8 cellular contexts compared by ENCODE assay signal in the genomic region with DNA sequence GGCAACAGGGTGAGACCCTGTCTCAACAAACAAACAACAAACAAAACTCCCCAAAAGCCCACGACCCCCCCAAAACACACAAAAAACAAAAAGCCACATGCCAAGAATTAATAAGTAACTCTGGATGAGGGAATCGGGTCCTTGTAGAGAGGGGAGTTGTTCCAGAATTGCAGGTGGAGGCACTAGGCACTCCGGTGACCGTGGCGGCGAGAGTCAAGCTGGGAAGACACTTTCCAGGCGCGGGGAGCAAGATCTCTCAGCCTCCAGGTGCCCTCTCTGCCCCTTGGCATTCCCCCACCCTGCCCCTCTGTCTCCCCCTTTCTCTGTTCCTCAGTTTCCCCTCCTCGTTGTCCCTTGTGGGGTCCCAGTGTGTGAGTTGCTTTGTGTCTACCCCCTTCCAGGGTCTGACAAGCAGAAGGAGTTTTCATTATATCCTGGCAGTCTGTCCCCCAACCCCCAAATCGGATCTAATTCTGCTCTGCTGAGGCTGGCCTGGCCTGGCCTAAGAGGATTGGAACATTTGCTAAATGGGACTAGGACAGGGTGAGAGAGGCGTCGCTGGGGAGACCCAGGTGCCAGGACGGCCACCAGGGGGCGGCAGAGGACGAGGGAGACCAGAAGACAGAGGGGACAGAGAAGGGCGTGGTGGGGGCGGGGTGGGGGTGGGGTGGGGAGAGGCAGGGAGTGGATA. TPM values are rescaled to one million over a fixed set of nuclear protein-coding genes. Genes with fewer than 3 reads are reported as not detected.
A peak's percentile ranks its signal among the peaks of the same experiment; 100 is the strongest.
DNase-seq lines count a peak whose midpoint lies in the region; ATAC-seq and TF ChIP-seq lines count a peak whose summit lies in the region.

No MANE protein-coding gene starts in this region.

- no peak overlapping the region for H2AFZ ChIP-seq in smooth muscle cell (ENCODE audit: low read depth)

- H4K20me1 ChIP-seq in smooth muscle cell (ENCODE audit: low read depth) = no peaks in the 10 kb centered on the region

- DNase-seq in EL (peak; percentile 67), LNCaP clone FGC (ENCODE audit: low read depth) (no peak), T-helper 17 cell (peak; percentile 57 to 75 (median 67)), adipocyte (ENCODE audit: low read depth) (peak; percentile 75), right atrium auricular region (ENCODE audit: low spot score) (no peak), smooth muscle cell (lab: John Stamatoyannopoulos, UW; ENCODE audit: unreplicated experiment) (peak; percentile 59), amniotic stem cell (lab: John Stamatoyannopoulos, UW) (no peak)

- H3K9ac ChIP-seq in adipocyte (ENCODE audit: low read length) (no peak overlapping the region), smooth muscle cell (ENCODE audit: low read depth) (no peak overlapping the region)

- peaks cover 3% of the 10 kb centered on the region for H3K4me1 Mint-ChIP-seq in T-helper 17 cell

- TF ChIP-seq CTCF in LNCaP clone FGC (IDR thresholded peaks at IDR 0.05; ENCODE audit: control insufficient read depth, extremely low read depth, insufficient read depth) (peak; percentile 64), right atrium auricular region (IDR thresholded peaks at IDR 0.05) (peak; percentile 59 to 68), smooth muscle cell (IDR thresholded peaks at IDR 0.05; ENCODE audit: borderline replicate concordance, insufficient read depth, poor library complexity, severe bottlenecking) (peak; percentile 74)

- H3K4me1 ChIP-seq in adipocyte (ENCODE audit: control insufficient read depth, insufficient read depth, low read length) = no peaks in the 10 kb centered on the region
- no peaks in the 10 kb centered on the region for H3K4me1 ChIP-seq in right atrium auricular region
- no peaks in the 10 kb centered on the region for H3K4me1 ChIP-seq in smooth muscle cell (ENCODE audit: low read depth)

- no peaks in the 10 kb centered on the region for H3F3A ChIP-seq in smooth muscle cell (ENCODE audit: low read depth)

- no peaks in the 10 kb centered on the region for H3K36me3 ChIP-seq in adipocyte (ENCODE audit: control insufficient read depth, insufficient read depth, low read length, severe bottlenecking)
- no peaks in the 10 kb centered on the region for H3K36me3 ChIP-seq in right atrium auricular region
- no peaks in the 10 kb centered on the region for H3K36me3 ChIP-seq in smooth muscle cell (ENCODE audit: low read depth)

- H3K27ac Mint-ChIP-seq in T-helper 17 cell = no peak overlapping the region

- H3K27ac ChIP-seq in right atrium auricular region (no peak overlapping the region), smooth muscle cell (ENCODE audit: low read depth) (no peak overlapping the region)

- no peaks in the 10 kb centered on the region for H3K79me2 ChIP-seq in smooth muscle cell (ENCODE audit: low read depth)

- ATAC-seq in T-helper 17 cell (peak; percentile 74), HG02885 (IDR thresholded peaks at IDR 0.05; ENCODE audit: poor library complexity, unreplicated experiment) (no peak)

- H3K27me3 ChIP-seq in adipocyte (replicated peaks; ENCODE audit: control insufficient read depth, insufficient read depth, low read length) = peaks cover 15% of the 10 kb centered on the region
- H3K27me3 ChIP-seq in right atrium auricular region = no peaks in the 10 kb centered on the region
- H3K27me3 ChIP-seq in smooth muscle cell (ENCODE audit: low read depth) = no peaks in the 10 kb centered on the region

- peaks cover 2% of the 10 kb centered on the region for H3K36me3 Mint-ChIP-seq in T-helper 17 cell (ENCODE audit: low read depth)

- H3K9me3 ChIP-seq in T-helper 17 cell (ENCODE audit: control insufficient read depth, low read length, poor library complexity, severe bottlenecking) (no peaks in the 10 kb centered on the region), adipocyte (ENCODE audit: control insufficient read depth, low read length) (no peaks in the 10 kb centered on the region), right atrium auricular region (no peaks in the 10 kb centered on the region), smooth muscle cell (replicated peaks; ENCODE audit: low read depth) (no peaks in the 10 kb centered on the region)

- H3K4me3 ChIP-seq in LNCaP clone FGC (ENCODE audit: low read depth, low read length) (no peak overlapping the region), adipocyte (ENCODE audit: low read length) (no peak overlapping the region), right atrium auricular region (no peak overlapping the region), smooth muscle cell (no peak overlapping the region)

- 39% methylated on average over 17 of the region's 17 CpGs for WGBS in smooth muscle cell (ENCODE audit: low lambda C conversion rate)

- H3K4me2 ChIP-seq in smooth muscle cell = no peak overlapping the region

- no peak overlapping the region for H3K4me3 Mint-ChIP-seq in T-helper 17 cell

- peaks cover 15% of the 10 kb centered on the region for H3K27me3 Mint-ChIP-seq in T-helper 17 cell

RNA-seq across cellular contexts. Expression of a gene that starts 8.3 kb away (rescaled TPM):
- total RNA-seq in T-helper 17 cell (not detected), right atrium auricular region (not detected), smooth muscle cell (not detected in 2 replicates)
- polyA plus RNA-seq in smooth muscle cell = not detected in 2 replicates

RNA-seq across cellular contexts. Expression of a gene that starts 9.1 kb away (rescaled TPM):
- total RNA-seq in T-helper 17 cell = not detected
- total RNA-seq in right atrium auricular region = not detected
- not detected in 2 replicates for total RNA-seq in smooth muscle cell
- polyA plus RNA-seq in smooth muscle cell = not detected in 2 replicates

RNA-seq across cellular contexts. Expression of a gene that starts 34.9 kb away (rescaled TPM):
- total RNA-seq in T-helper 17 cell (100 to 1,000 TPM in 1 of 2 donors, 10 to 100 TPM in 1; 89.5 to 101 TPM), right atrium auricular region (1,000 to 10,000 TPM; 1,458 to 1,507 TPM), smooth muscle cell (415 and 441 TPM in 2 replicates)
- 527 and 558 TPM in 2 replicates for polyA plus RNA-seq in smooth muscle cell

RNA-seq across cellular contexts. Expression of a gene that starts 45.6 kb away (rescaled TPM):
- total RNA-seq in T-helper 17 cell (not detected), right atrium auricular region (not detected), smooth muscle cell (not detected in 2 replicates)
- not detected in 2 replicates for polyA plus RNA-seq in smooth muscle cell

Comparison
In these comparisons a context has a peak if more than half of its experiments do, and no peak if none do; other contexts are left out.
1. DNase-seq: peak in EL (single experiment), T-helper 17 cell (3 of 3), adipocyte (single experiment) and smooth muscle cell (single experiment); none in LNCaP clone FGC (single experiment), right atrium auricular region (single experiment) and amniotic stem cell (single experiment).
2. Peak in every context shown above with its lines, with median percentiles within 50 percentile points of each other: CTCF ChIP-seq.